In genomic region chr15:74873036-74873755, GRCh38 we compare ENCODE assay signal across 8 cellular contexts. TPM values are rescaled to one million over a fixed set of nuclear protein-coding genes. Genes with fewer than 3 reads are reported as not detected.
DNase-seq lines count a peak whose midpoint lies in the region; ATAC-seq and TF ChIP-seq lines count a peak whose summit lies in the region.

SCAMP2 (minus strand) TSS chr15:74873365; CDS start chr15:74873255, 110 bp downstream.

- H3K36me3 ChIP-seq in adrenal gland (replicated peaks in 1 of 2), result peaks cover 0 to 5% of the 10 kb centered on the region in 2 donors
- peaks cover 0 to 5% (median 0%) of the 10 kb centered on the region in 9 donors for H3K36me3 ChIP-seq in heart left ventricle

- no peaks in the 10 kb centered on the region for H3K27me3 ChIP-seq in adrenal gland
- H3K27me3 ChIP-seq in heart left ventricle, result no peaks in the 10 kb centered on the region

- peaks cover 7% of the 10 kb centered on the region for H3K36me3 Mint-ChIP-seq in type B pancreatic cell

- H3K4me1 ChIP-seq in adrenal gland (replicated peaks in 1 of 2), result peaks cover 38 to 47% of the 10 kb centered on the region in 2 donors
- H3K4me1 ChIP-seq in heart left ventricle, result peaks cover 11 to 53% (median 43%) of the 10 kb centered on the region in 12 donors

- peak; percentile 65 for ATAC-seq in HG02884 (IDR thresholded peaks at IDR 0.05; ENCODE audit: unreplicated experiment)
- ATAC-seq in heart left ventricle, result peak; percentile 95 to 97 (median 96)

- intact Hi-C loops in adrenal gland (cut with DNase I) (no loop called here), heart left ventricle (cut with DNase I) (loop anchor here in 1 of 10 donors (5.0 kb wide), 1 partner anchor 34 kb away; the partner anchor contains the start of gene FAM219B), posterior cingulate gyrus (cut with DNase I) (loop anchor here (2.0 to 5.0 kb wide), 2 partner anchors 30 to 34 kb away; partner anchors contain the start of genes FAM219B and ULK3)

- TF ChIP-seq POLR2A in GM15510 (IDR thresholded peaks at IDR 0.05; ENCODE audit: borderline replicate concordance, extremely low read depth, insufficient read length) (peak; percentile 84), adrenal gland (IDR thresholded peaks at IDR 0.05) (peak; percentile 65 to 76), heart left ventricle (IDR thresholded peaks at IDR 0.05) (peak in 1 of 2 donors; percentile 85)

- TF ChIP-seq CTCF in adrenal gland (IDR thresholded peaks at IDR 0.05) (no peak), heart left ventricle (IDR thresholded peaks at IDR 0.05) (no peak), type B pancreatic cell (conservative IDR thresholded peaks at IDR 0.05) (no peak)

- H3K27ac Mint-ChIP-seq in type B pancreatic cell, result peak within 1 kb of the TSS; percentile 97

- H3K4me3 ChIP-seq in adrenal gland (peak within 1 kb of the TSS; percentile 28 to 92 (median 80)), heart left ventricle (peak within 1 kb of the TSS; percentile 55 to 95 (median 84))

- H3K4me3 Mint-ChIP-seq in type B pancreatic cell, result peak within 1 kb of the TSS; percentile 95

- H3K27me3 Mint-ChIP-seq in type B pancreatic cell, result peaks cover 8% of the 10 kb centered on the region

- H3K9me3 ChIP-seq in adrenal gland (replicated peaks in 1 of 3), result no peaks in the 10 kb centered on the region
- no peaks in the 10 kb centered on the region for H3K9me3 ChIP-seq in heart left ventricle

- peaks cover under 1% of the 10 kb centered on the region for H3K9me3 Mint-ChIP-seq in type B pancreatic cell

- peaks cover 26% of the 10 kb centered on the region for H3K4me1 Mint-ChIP-seq in type B pancreatic cell (ENCODE audit: unreplicated experiment)

- DNase-seq in NCI-H146 treated with DMSO at 0.1 percent for 48 hours (lab: John Stamatoyannopoulos, UW; ENCODE audit: unreplicated experiment), result peak; percentile 79
- peak; percentile 80 to 94 (median 84) for DNase-seq in T-helper 1 cell
- DNase-seq in adrenal gland, result peak; percentile 93 to 97 (median 96)
- peak; percentile 95 to 98 (median 95) for DNase-seq in heart left ventricle
- DNase-seq in posterior cingulate gyrus, result peak; percentile 92 to 99 (median 95)
- peak; percentile 93 for DNase-seq in type B pancreatic cell (ENCODE audit: extremely low spot score, unreplicated experiment)

- 0 to 1% (median 1%) methylated on average over 10 to 49 of the region's 52 CpGs for WGBS in adrenal gland, 4 donors
- WGBS in heart left ventricle, 4 donors, result 0 to 2% (median 1%) methylated on average over 15 to 50 of the region's 52 CpGs

- H3K27ac ChIP-seq in adrenal gland (peak within 1 kb of the TSS; percentile 76 to 98 (median 88)), heart left ventricle (peak within 1 kb of the TSS; percentile 82 to 100 (median 94))

RNA-seq across cellular contexts. Expression of gene SCAMP2, which starts in this region (rescaled TPM):
- total RNA-seq in adrenal gland, result 100 to 1,000 TPM in 5 of 8 donors, 10 to 100 TPM in 3; 79.1 to 185 (median 104) TPM
- 100 to 1,000 TPM in 1 of 3 donors, 10 to 100 TPM in 2; 45.0 to 109 (median 61.9) TPM for polyA plus RNA-seq in adrenal gland
- total RNA-seq in heart left ventricle, result 10 to 100 TPM; 34.9 to 84.8 (median 46.0) TPM
- polyA plus RNA-seq in heart left ventricle, result 10 to 100 TPM; 25.1 to 90.5 TPM
- 58.0 and 100 TPM in 2 replicates for total RNA-seq in type B pancreatic cell (ENCODE audit: low replicate concordance)

Comparison
In these comparisons a context has a peak if more than half of its experiments do, and no peak if none do; other contexts are left out.
1. Peak in every context shown above with its lines: DNase-seq, ATAC-seq, H3K4me3 ChIP-seq and H3K27ac ChIP-seq.